Comparison of ENCODE assay signal across 1 cellular context in genomic region chr12:49566361-49566760, GRCh38.
TF ChIP-seq lines count a peak whose summit lies in the region.

No MANE protein-coding gene starts in this region.

TF ChIP-seq in HepG2, 621 proteins besides CTCF, POLR2A, EP300 and RAD21:
- TF ChIP-seq RBFOX2 (IDR thresholded peaks at IDR 0.05; ENCODE audit: low read depth, low read length) (0 out of 2 replicates have a peak, but pooled peaks have one; percentile 27), TFDP1 (CRISPR knock-in tag; IDR thresholded peaks at IDR 0.05; ENCODE audit: borderline replicate concordance) (no peak)
